In the genomic region with DNA sequence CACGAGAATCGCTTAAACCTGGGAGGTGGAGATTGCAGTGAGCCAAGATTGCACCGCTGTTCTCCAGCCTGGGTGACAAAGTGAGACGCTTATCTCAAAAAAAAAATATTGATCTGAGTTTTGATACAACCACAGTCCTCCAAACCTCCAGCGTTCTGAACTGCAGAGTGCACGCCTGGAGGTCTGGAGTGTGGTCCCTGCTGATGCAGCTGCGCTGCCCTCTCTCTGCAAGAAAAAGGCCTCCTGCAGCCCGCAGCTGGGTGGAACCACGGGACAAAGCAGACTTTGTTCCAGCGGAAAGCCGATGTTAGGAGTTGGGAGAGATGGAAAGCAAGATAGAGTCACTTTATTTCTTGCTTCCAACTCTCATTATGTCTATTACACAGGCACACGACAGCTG, we compare ENCODE assay signal across 13 cellular contexts.
DNase-seq lines count a peak whose midpoint lies in the region; ATAC-seq and FAIRE-seq lines count a peak whose summit lies in the region.
"Had no signal": no experiment of that assay in that cellular context is flagged by ENCODE, and none has a peak within 500 bp of the region (broad histone marks: within the 10 kb centered on the region; RNA-seq: fewer than 3 reads in every experiment).

No MANE protein-coding gene starts in this region.

- H3K4me3 ChIP-seq in small intestine (ENCODE audit: low read depth in 1 of 2, low read length in 2 of 2) (no peak overlapping the region), MG63 (no peak overlapping the region)
- H3K4me3 ChIP-seq: A549, vagina had no signal

- peak overlapping the region; percentile 73 for H3K27ac ChIP-seq in angular gyrus (ENCODE audit: low read depth, low read length)
- H3K27ac ChIP-seq in small intestine (ENCODE audit: low read depth in 1 of 2, low read length in 1 of 2): no peak overlapping the region
- H3K27ac ChIP-seq: A549, vagina had no signal

- ATAC-seq in HG03378 (IDR thresholded peaks at IDR 0.05; ENCODE audit: unreplicated experiment): no peak
- ATAC-seq: A549 had no signal

- FAIRE-seq in small intestine (lab: Jason Lieb, UNC): no peak
- FAIRE-seq: A549 had no signal

- DNase-seq in NCI-H2227 (lab: John Stamatoyannopoulos, UW; ENCODE audit: unreplicated experiment) (peak; percentile 31), NCI-H2227 treated with DMSO at 0.1 percent for 48 hours (lab: John Stamatoyannopoulos, UW) (no peak), iPS-NIHi7 (ENCODE audit: extremely low spot score) (peak; percentile 50), small intestine (peak; percentile 5), MG63 (no peak)
- DNase-seq in activated effector memory CD4-positive, alpha-beta T cell treated with anti-CD3 and anti-CD28 coated beads, Interleukin-2, amount 50 U/mL, for 16 hours: no peak
- DNase-seq: activated CD4-positive, alpha-beta T cell treated with anti-CD3 and anti-CD28 coated beads for 4 hours; activated naive CD8-positive, alpha-beta T cell treated with anti-CD3 and anti-CD28 coated beads, Interleukin-2, amount 10 ng/mL, durations not matched to agents 7 days and 5 days; Kasumi-1 had no signal

- H3K9me3 ChIP-seq in small intestine (ENCODE audit: control insufficient read depth, low read depth): no peaks in the 10 kb centered on the region
- H3K9me3 ChIP-seq in MG63: no peaks in the 10 kb centered on the region
- H3K9me3 ChIP-seq: A549, vagina had no signal

- H3K4me1 ChIP-seq in small intestine (ENCODE audit: control insufficient read depth in 2 of 2, insufficient read depth in 1 of 2, low read depth in 1 of 2, low read length in 1 of 2): no peaks in the 10 kb centered on the region
- H3K4me1 ChIP-seq: vagina had no signal

- no peaks in the 10 kb centered on the region for H3K36me3 ChIP-seq in small intestine (ENCODE audit: control insufficient read depth in 2 of 2, insufficient read depth in 2 of 2, low read length in 2 of 2)
- H3K36me3 ChIP-seq in MG63: no peaks in the 10 kb centered on the region
- H3K36me3 ChIP-seq: vagina had no signal

- 10 to 52% (median 37%) methylated on average over 12 of the region's 12 CpGs for WGBS in small intestine, 3 donors

- H3K27me3 ChIP-seq in small intestine (ENCODE audit: control insufficient read depth in 2 of 2, insufficient read depth in 2 of 2, low read length in 2 of 2): peaks cover 0 to 4% of the 10 kb centered on the region in 2 donors
- no peaks in the 10 kb centered on the region for H3K27me3 ChIP-seq in MG63
- H3K27me3 ChIP-seq: vagina had no signal

Comparison
In these comparisons a context has a peak if more than half of its experiments do, and no peak if none do; other contexts are left out.
1. DNase-seq: peak in NCI-H2227 (single experiment), iPS-NIHi7 (single experiment) and small intestine (single experiment); none in NCI-H2227 treated with DMSO at 0.1 percent for 48 hours (single experiment), MG63 (single experiment) and activated effector memory CD4-positive, alpha-beta T cell treated with anti-CD3 and anti-CD28 coated beads, Interleukin-2, amount 50 U/mL, for 16 hours (single experiment).